In the genomic region with DNA sequence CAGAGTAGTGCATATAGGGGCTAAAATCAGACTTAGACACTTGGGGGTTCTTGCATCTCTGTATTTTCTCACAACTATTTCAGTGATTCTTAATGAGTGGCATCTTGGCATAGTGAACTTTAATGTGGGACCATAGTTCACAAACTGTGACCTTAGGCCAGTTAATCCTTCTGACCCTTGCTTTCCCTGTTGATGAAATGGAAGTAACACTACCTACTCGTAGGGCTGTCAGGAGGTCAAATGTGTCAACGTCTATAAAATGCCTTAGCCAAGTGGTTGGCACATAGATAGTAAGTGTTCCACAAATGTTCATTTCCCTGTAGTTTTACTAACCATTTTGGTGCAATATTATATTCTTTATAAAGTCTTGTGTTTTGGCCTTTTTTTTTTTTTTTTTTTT, we compare ENCODE assay signal across 20 cellular contexts. TPM values are rescaled to one million over a fixed set of nuclear protein-coding genes. Genes with fewer than 3 reads are reported as not detected.
DNase-seq lines count a peak whose midpoint lies in the region; ATAC-seq, FAIRE-seq and TF ChIP-seq lines count a peak whose summit lies in the region.
"Had no signal": no experiment of that assay in that cellular context is flagged by ENCODE, and none has a peak within 500 bp of the region (broad histone marks: within the 10 kb centered on the region; RNA-seq: fewer than 3 reads in every experiment).

No MANE protein-coding gene starts in this region.

- H3K27me3 Mint-ChIP-seq in CD4-positive, alpha-beta memory T cell = no peaks in the 10 kb centered on the region
- H3K27me3 Mint-ChIP-seq in naive thymus-derived CD8-positive, alpha-beta T cell = no peaks in the 10 kb centered on the region
- H3K27me3 Mint-ChIP-seq: dendritic cell treated with granulocyte-macrophage colony-stimulating factor and Interleukin-4, amounts not matched to agents 40 ng/mL and 50 ng/mL, for 4 days; stimulated activated memory B cell treated with anti-CD40 and anti-IgM and Interleukin-4, amounts not matched to agents 10 μg/mL and 1 μg/mL and 100 μg/mL, for 72 hours; type B pancreatic cell had no signal

- TF ChIP-seq EP300 in K562 (IDR thresholded peaks at IDR 0.05; ENCODE audit: low read length) = no peak

- H3K4me3 Mint-ChIP-seq in CD4-positive, alpha-beta memory T cell = peak overlapping the region in 3 of 8 donors; percentile 34 to 71 (median 51)
- H3K4me3 Mint-ChIP-seq in naive thymus-derived CD8-positive, alpha-beta T cell = peak overlapping the region in 9 of 10 donors; percentile 0 to 58 (median 7)
- H3K4me3 Mint-ChIP-seq: dendritic cell treated with granulocyte-macrophage colony-stimulating factor and Interleukin-4, amounts not matched to agents 40 ng/mL and 50 ng/mL, for 4 days; HFFc6; stimulated activated memory B cell treated with anti-CD40 and anti-IgM and Interleukin-4, amounts not matched to agents 10 μg/mL and 1 μg/mL and 100 μg/mL, for 72 hours; type B pancreatic cell had no signal

- peaks cover 35% of the 10 kb centered on the region for H4K20me1 ChIP-seq in K562 (replicated peaks; ENCODE audit: control insufficient read depth, insufficient read depth, low read length)

- peak; percentile 70 for FAIRE-seq in GM19239 (lab: Jason Lieb, UNC)
- peak; percentile 37 for FAIRE-seq in K562 (lab: Jason Lieb, UNC)

- peaks cover 100% of the 10 kb centered on the region for H3K79me2 ChIP-seq in K562 (ENCODE audit: control insufficient read depth, insufficient read depth, low read length)

- peak; percentile 31 for ATAC-seq in K562
- ATAC-seq in naive thymus-derived CD8-positive, alpha-beta T cell = no peak
- ATAC-seq in GM19397 (IDR thresholded peaks at IDR 0.05; ENCODE audit: unreplicated experiment) = no peak
- ATAC-seq in HG02763 (IDR thresholded peaks at IDR 0.05; ENCODE audit: unreplicated experiment) = no peak
- ATAC-seq: body of pancreas; stimulated activated memory B cell treated with anti-CD40 and anti-IgM and Interleukin-4, amounts not matched to agents 10 μg/mL and 1 μg/mL and 100 μg/mL, for 72 hours had no signal

- in situ Hi-C loops in K562 (cut with MboI) = no loop called here

- CTCF ChIA-PET in CD4-positive, alpha-beta memory T cell (lab: Charles Lee; ENCODE audit: partially characterized antibody) = interaction anchor here (1.2 kb wide), 1 partner anchor 10 kb away, joined by 3 read pairs; no protein-coding TSS in a partner anchor
- CTCF ChIA-PET in K562 (lab: Yijun Ruan, JAX; ENCODE audit: low intra/inter-chr PET ratio) = no interaction called here

- BruUV-seq in K562 (replicated peaks; lab: Mats Ljungman, UMichigan) = no TSS peak

- no peak overlapping the region for H2AFZ ChIP-seq in K562 (ENCODE audit: low read depth, low read length)

- H3K9ac ChIP-seq in K562 (ENCODE audit: insufficient read depth in 1 of 2, low read depth in 2 of 2, low read length in 2 of 2) = no peak overlapping the region

- no peaks in the 10 kb centered on the region for H3K9me3 ChIP-seq in CD4-positive, alpha-beta memory T cell (ENCODE audit: control insufficient read depth in 1 of 2, low read length in 2 of 2)
- H3K9me3 ChIP-seq in K562 (replicated peaks; ENCODE audit: control insufficient read depth, insufficient read depth, low read depth, low read length) = no peaks in the 10 kb centered on the region
- H3K9me3 ChIP-seq: body of pancreas, esophagus muscularis mucosa, heart right ventricle, ovary had no signal

- intact Hi-C loops in CD4-positive, alpha-beta memory T cell (cut with micrococcal nuclease) = loop anchor here (2.0 to 5.0 kb wide), 2 partner anchors 45 to 46 kb away; no protein-coding TSS in a partner anchor
- intact Hi-C loops in K562 (cut with micrococcal nuclease) = no loop called here

- H3K9me3 Mint-ChIP-seq in CD4-positive, alpha-beta memory T cell = no peaks in the 10 kb centered on the region
- H3K9me3 Mint-ChIP-seq in naive thymus-derived CD8-positive, alpha-beta T cell = no peaks in the 10 kb centered on the region
- H3K9me3 Mint-ChIP-seq: dendritic cell treated with granulocyte-macrophage colony-stimulating factor and Interleukin-4, amounts not matched to agents 40 ng/mL and 50 ng/mL, for 4 days; HFFc6; stimulated activated memory B cell treated with anti-CD40 and anti-IgM and Interleukin-4, amounts not matched to agents 10 μg/mL and 1 μg/mL and 100 μg/mL, for 72 hours; type B pancreatic cell had no signal

- no peak overlapping the region for H3K4me3 ChIP-seq in CD4-positive, alpha-beta memory T cell (ENCODE audit: low read length in 2 of 2)
- no peak overlapping the region for H3K4me3 ChIP-seq in K562
- H3K4me3 ChIP-seq: body of pancreas, esophagus muscularis mucosa, heart right ventricle, ovary had no signal

- peak overlapping the region; percentile 26; the same call in 1 of the 2 replicates for H3K4me2 ChIP-seq in K562 (ENCODE audit: insufficient read depth, low read length)

- WGBS in K562 (ENCODE audit: insufficient coverage, low coverage, missing lambda C conversion rate) = 21% methylated on average over 2 of the region's 2 CpGs

- no peaks in the 10 kb centered on the region for H3K27me3 ChIP-seq in CD4-positive, alpha-beta memory T cell (ENCODE audit: insufficient read depth, low read length)
- no peaks in the 10 kb centered on the region for H3K27me3 ChIP-seq in K562 (ENCODE audit: control insufficient read depth in 2 of 2, insufficient read depth in 2 of 2, low read length in 2 of 2)
- H3K27me3 ChIP-seq: body of pancreas, esophagus muscularis mucosa, heart right ventricle, ovary had no signal

- H3K4me1 Mint-ChIP-seq in CD4-positive, alpha-beta memory T cell = peaks cover 70 to 94% (median 83%) of the 10 kb centered on the region in 4 donors
- peaks cover 43 to 91% (median 87%) of the 10 kb centered on the region in 4 donors for H3K4me1 Mint-ChIP-seq in naive thymus-derived CD8-positive, alpha-beta T cell

- H3K4me1 ChIP-seq in CD4-positive, alpha-beta memory T cell (ENCODE audit: insufficient read depth, low read length) = peaks cover 85% of the 10 kb centered on the region
- peaks cover 7 to 69% of the 10 kb centered on the region in 2 experiments for H3K4me1 ChIP-seq in K562 (replicated peaks in 1 of 2; ENCODE audit: control insufficient read depth in 2 of 2, insufficient read depth in 2 of 2, low read length in 2 of 2)

- H3K9me1 ChIP-seq in K562 (ENCODE audit: control insufficient read depth, insufficient read depth, low read length) = peaks cover 5% of the 10 kb centered on the region

- peaks cover 8 to 16% of the 10 kb centered on the region in 2 donors for H3K36me3 Mint-ChIP-seq in CD4-positive, alpha-beta memory T cell
- peaks cover 0 to 18% (median 2%) of the 10 kb centered on the region in 3 donors for H3K36me3 Mint-ChIP-seq in naive thymus-derived CD8-positive, alpha-beta T cell

- no peak for TF ChIP-seq POLR2A in K562 (conservative IDR thresholded peaks at IDR 0.05)

- TF ChIP-seq CTCF in K562 (IDR thresholded peaks at IDR 0.05 in 2 of 3, conservative IDR thresholded peaks at IDR 0.05 in 1 of 3; ENCODE audit: insufficient read depth in 2 of 3, low read depth in 1 of 3, low read length in 3 of 3) = no peak

- H3K27ac ChIP-seq in CD4-positive, alpha-beta memory T cell (ENCODE audit: low read depth, low read length) = no peak overlapping the region
- H3K27ac ChIP-seq in K562 (ENCODE audit: extremely low read depth, low read depth, low read length) = peak overlapping the region; percentile 48; the same call in 1 of the 3 replicates
- H3K27ac ChIP-seq: body of pancreas, esophagus muscularis mucosa, ovary had no signal

- no peak for DNase-seq in CD4-positive, alpha-beta memory T cell
- no peak for DNase-seq in GM19239 (ENCODE audit: insufficient read length, low spot score)
- no peak for DNase-seq in K562 (ENCODE audit: extremely low read depth in 1 of 4, low spot score in 3 of 4)
- no peak for DNase-seq in naive thymus-derived CD8-positive, alpha-beta T cell
- DNase-seq in OCI-M2 (lab: John Stamatoyannopoulos, UW; ENCODE audit: unreplicated experiment) = no peak
- DNase-seq in germinal center (ENCODE audit: low spot score) = no peak
- DNase-seq: activated gamma-delta T cell treated with Interleukin-2 at 50 U/mL for 16 hours, body of pancreas, heart right ventricle, HFFc6, islet precursor cell, NCI-H2029 treated with DMSO at 0.1 percent for 48 hours, NCI-H510A treated with DMSO at 0.1 percent for 48 hours, ovary had no signal

- no peak for TF ChIP-seq RAD21 in K562 (CRISPR knock-in tag; conservative IDR thresholded peaks at IDR 0.05 in 1 of 2, IDR thresholded peaks at IDR 0.05 in 1 of 2)

- no peaks in the 10 kb centered on the region for H3K36me3 ChIP-seq in CD4-positive, alpha-beta memory T cell (ENCODE audit: insufficient read depth, low read length)
- peaks cover 9% of the 10 kb centered on the region; the same call in 2 of the 3 replicates for H3K36me3 ChIP-seq in K562 (ENCODE audit: control insufficient read depth, insufficient read depth, low read length)
- H3K36me3 ChIP-seq: esophagus muscularis mucosa, heart right ventricle, ovary had no signal

- peak overlapping the region in 4 of 7 donors; percentile 15 to 77 (median 52) for H3K27ac Mint-ChIP-seq in CD4-positive, alpha-beta memory T cell
- H3K27ac Mint-ChIP-seq in naive thymus-derived CD8-positive, alpha-beta T cell = peak overlapping the region in 8 of 10 donors; percentile 1 to 77 (median 28)
- H3K27ac Mint-ChIP-seq: dendritic cell treated with granulocyte-macrophage colony-stimulating factor and Interleukin-4, amounts not matched to agents 40 ng/mL and 50 ng/mL, for 4 days; stimulated activated memory B cell treated with anti-CD40 and anti-IgM and Interleukin-4, amounts not matched to agents 10 μg/mL and 1 μg/mL and 100 μg/mL, for 72 hours; type B pancreatic cell had no signal

- POLR2A ChIA-PET in CD4-positive, alpha-beta memory T cell (lab: Charles Lee; ENCODE audit: partially characterized antibody) = interaction anchor here (1.6 kb wide), 1 partner anchor 46 kb away, joined by 4 read pairs; no protein-coding TSS in a partner anchor
- POLR2A ChIA-PET in K562 (lab: Yijun Ruan, JAX) = interaction anchor here (0.7 to 1.3 kb wide), 3 partner anchors 9 to 15 kb away, joined by 3 to 5 read pairs (median 3); no protein-coding TSS in a partner anchor
- POLR2A ChIA-PET in naive thymus-derived CD8-positive, alpha-beta T cell (lab: Charles Lee) = no interaction called here

RNA-seq across cellular contexts. Expression of a gene that starts 49.4 kb away (rescaled TPM):
- total RNA-seq in CD4-positive, alpha-beta memory T cell = 100 to 1,000 TPM; 126 to 130 TPM
- 1 to 10 TPM; 1.4 to 4.2 TPM for polyA plus RNA-seq in CD4-positive, alpha-beta memory T cell
- 104 and 251 TPM in 2 replicates for total RNA-seq in K562 (2011; cell fraction: chromatin; rRNA removed; ENCODE audit: low replicate concordance)
- 52.7 and 60.7 TPM in 2 replicates for total RNA-seq in K562 (2011; cell fraction: nucleolus; rRNA removed)
- 126 and 183 TPM in 2 replicates for total RNA-seq in K562 (2011; cell fraction: nucleoplasm; rRNA removed)
- total RNA-seq in K562 (2014; rRNA removed) (40.2 and 42.3 TPM in 2 replicates), K562 (2014; rRNA removed; fragmentation: Illumina TruSeq; extraction: Trizol) (58.9 and 66.8 TPM in 2 replicates), K562 (2015; rRNA removed; fragmentation: Illumina TruSeq; extraction: Trizol) (55.3 and 57.7 TPM in 2 replicates), K562 (2021) (55.8 and 64.8 TPM in 2 replicates)
- polyA plus RNA-seq in K562 (2011; rRNA removed) (59.9 and 65.9 TPM in 2 replicates), K562 (2014; fragmentation: Illumina TruSeq; extraction: Trizol) (35.5 and 36.5 TPM in 2 replicates), K562 (2014; fragmentation: Nextera tagmentation; extraction: Ambion mirVana) (10 to 100 TPM in 1 of 2 experiments, 1 to 10 TPM in 1; 3.7 to 13.2 TPM), K562 (2014; rRNA removed) (29.1 and 32.7 TPM in 2 replicates)
- polyA plus RNA-seq in K562 (2011; cell fraction: cytosol; rRNA removed) = 49.8 and 58.2 TPM in 2 replicates
- polyA plus RNA-seq in K562 (2011; cell fraction: nucleus; rRNA removed) = 116 and 121 TPM in 2 replicates
- 20.9 and 26.2 TPM in 2 replicates for polyA plus RNA-seq in K562 (2012)
- 174 and 176 TPM in 2 replicates for polyA minus RNA-seq in K562 (2011; rRNA and poly(A)+ RNA removed)
- 62.1 and 76.3 TPM in 2 replicates for polyA minus RNA-seq in K562 (2011; cell fraction: cytosol; rRNA and poly(A)+ RNA removed)
- polyA minus RNA-seq in K562 (2011; cell fraction: nucleus; rRNA and poly(A)+ RNA removed) = 102 and 169 TPM in 2 replicates
- 100 to 1,000 TPM; 140 to 146 TPM for total RNA-seq in naive thymus-derived CD8-positive, alpha-beta T cell
- 1 to 10 TPM; 1.8 to 5.4 (median 2.2) TPM for polyA plus RNA-seq in naive thymus-derived CD8-positive, alpha-beta T cell
